9 cellular contexts compared by ENCODE assay signal in genomic region chr1:199226163-199226562, GRCh38.
A peak's percentile ranks its signal among the peaks of the same experiment; 100 is the strongest.
DNase-seq lines count a peak whose midpoint lies in the region; ATAC-seq and TF ChIP-seq lines count a peak whose summit lies in the region.
"Had no signal": no experiment of that assay in that cellular context is flagged by ENCODE, and none has a peak within 500 bp of the region (broad histone marks: within the 10 kb centered on the region; RNA-seq: fewer than 3 reads in every experiment).

No MANE protein-coding gene starts in this region.

- in situ Hi-C loops in GM13976 (cut with MboI; ENCODE audit: low sequenced_read_pairs, unreplicated experiment), result no loop called here

- peaks cover 4% of the 10 kb centered on the region for H3K4me1 Mint-ChIP-seq in memory B cell

- no peaks in the 10 kb centered on the region for H3K36me3 ChIP-seq in stomach
- H3K36me3 ChIP-seq: Peyer's patch had no signal

- no peaks in the 10 kb centered on the region for H3K9me3 ChIP-seq in stomach
- H3K9me3 ChIP-seq: Peyer's patch had no signal

- no peak overlapping the region for H3K4me3 ChIP-seq in stomach
- H3K4me3 ChIP-seq: Peyer's patch had no signal

- H3K4me1 ChIP-seq in stomach, result no peaks in the 10 kb centered on the region
- H3K4me1 ChIP-seq: Peyer's patch had no signal

- no peaks in the 10 kb centered on the region for H3K27me3 ChIP-seq in stomach
- H3K27me3 ChIP-seq: Peyer's patch had no signal

- intact Hi-C loops in stomach (cut with DNase I; ENCODE audit: low total_unique reads), result no loop called here

- TF ChIP-seq CTCF in GM13976 (IDR thresholded peaks at IDR 0.05; ENCODE audit: borderline replicate concordance, control extremely low read depth, extremely low read depth, insufficient read depth, missing control alignments) (no peak), stomach (IDR thresholded peaks at IDR 0.05) (no peak)

- ATAC-seq in HG02870 (IDR thresholded peaks at IDR 0.05; ENCODE audit: unreplicated experiment), result peak; percentile 73
- ATAC-seq in memory B cell (ENCODE audit: low read depth), result peak; percentile 77
- no peak for ATAC-seq in GM19324 (IDR thresholded peaks at IDR 0.05; ENCODE audit: low FRiP score, unreplicated experiment)

- no peak overlapping the region for H3K27ac ChIP-seq in stomach
- H3K27ac ChIP-seq: Peyer's patch had no signal

- no peak overlapping the region for H3K4me3 Mint-ChIP-seq in memory B cell

- peak overlapping the region; percentile 7 for H3K27ac Mint-ChIP-seq in memory B cell

- no peak for TF ChIP-seq POLR2A in stomach (IDR thresholded peaks at IDR 0.05)

- WGBS in stomach, 5 donors, result 16 to 41% (median 28%) methylated on average over 2 of the region's 2 CpGs

- no peaks in the 10 kb centered on the region for H3K9me3 Mint-ChIP-seq in memory B cell

- H3K27me3 Mint-ChIP-seq in memory B cell, result peaks cover under 1% of the 10 kb centered on the region

- DNase-seq in GM13976 (ENCODE audit: low spot score), result peak; percentile 32
- DNase-seq in activated CD4-positive, alpha-beta T cell treated with anti-CD3 and anti-CD28 coated beads, Interleukin-2, amount 50 U/mL, for 48 hours, result peak; percentile 5 to 33
- DNase-seq in memory B cell (ENCODE audit: low spot score in 2 of 2), result no peak
- DNase-seq in stomach, result no peak
- no peak for DNase-seq in DMS 273 treated with DMSO at 0.1 percent for 48 hours (lab: John Stamatoyannopoulos, UW)
- DNase-seq in AG08396 (ENCODE audit: low spot score), result no peak
- DNase-seq: Peyer's patch had no signal

- TF ChIP-seq EP300 in stomach (IDR thresholded peaks at IDR 0.05), result no peak

- H3K36me3 Mint-ChIP-seq in memory B cell, result no peaks in the 10 kb centered on the region

Comparison
In these comparisons a context has a peak if more than half of its experiments do, and no peak if none do; other contexts are left out.
1. DNase-seq: peak in GM13976 (single experiment) and activated CD4-positive, alpha-beta T cell treated with anti-CD3 and anti-CD28 coated beads, Interleukin-2, amount 50 U/mL, for 48 hours (2 of 2); none in memory B cell (0 of 2), stomach (single experiment), DMS 273 treated with DMSO at 0.1 percent for 48 hours (single experiment) and AG08396 (single experiment).